ENCODE assay signal across 1 cellular context in the genomic region with DNA sequence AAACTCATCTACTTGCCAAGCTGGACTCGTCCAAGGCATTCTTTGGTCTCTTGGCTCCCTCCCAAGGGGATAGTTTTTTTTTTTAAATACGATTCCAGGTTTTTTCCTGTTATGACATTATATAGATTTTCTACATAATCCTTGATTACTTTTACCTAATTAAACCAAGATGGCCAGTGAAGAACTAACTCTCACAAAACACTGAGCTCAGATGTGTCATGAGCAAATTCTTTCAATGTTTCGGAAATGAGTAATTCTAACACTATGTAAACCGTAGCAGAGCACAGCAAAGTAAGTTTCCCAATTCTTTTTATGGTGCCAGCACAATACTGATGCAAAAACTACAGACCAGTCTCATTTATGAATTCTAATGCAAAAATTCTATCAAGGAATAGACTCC.
TF ChIP-seq lines count a peak whose summit lies in the region.

No MANE protein-coding gene starts in this region.

TF ChIP-seq in endothelial cell of umbilical vein, 7 proteins besides CTCF, POLR2A, EP300 and RAD21:
- no peak for TF ChIP-seq MAX (IDR thresholded peaks at IDR 0.05; ENCODE audit: insufficient read depth, insufficient read length)
- TF ChIP-seq JUN (IDR thresholded peaks at IDR 0.05; ENCODE audit: borderline replicate concordance, insufficient read depth, insufficient read length, low read depth): no peak
- TF ChIP-seq MYC (IDR thresholded peaks at IDR 0.05; ENCODE audit: low read depth, low read length): no peak
- TF ChIP-seq GATA2 (IDR thresholded peaks at IDR 0.05; ENCODE audit: insufficient read depth, insufficient read length, low read depth, low read length): no peak
- no peak for TF ChIP-seq EZH2 (IDR thresholded peaks at IDR 0.05; ENCODE audit: borderline replicate concordance, low read depth, low read length, severe bottlenecking)
- TF ChIP-seq POLR2AphosphoS5 (IDR thresholded peaks at IDR 0.05; ENCODE audit: insufficient read depth, low read depth, low read length): no peak
- no peak for TF ChIP-seq FOS (IDR thresholded peaks at IDR 0.05; ENCODE audit: borderline replicate concordance, insufficient read depth, low read length)
